In genomic region chr7:29139191-29139590, GRCh38 we compare ENCODE assay signal across 1 cellular context.
TF ChIP-seq lines count a peak whose summit lies in the region.

No MANE protein-coding gene starts in this region.

TF ChIP-seq in HCT116, 20 proteins besides CTCF, POLR2A, EP300 and RAD21:
- TF ChIP-seq EZH2phosphoT487 (IDR thresholded peaks at IDR 0.05; ENCODE audit: borderline replicate concordance) = no peak
- no peak for TF ChIP-seq ZNF274 (IDR thresholded peaks at IDR 0.05; ENCODE audit: low read depth, low read length)
- TF ChIP-seq POLR2AphosphoS5 (IDR thresholded peaks at IDR 0.05; ENCODE audit: low read depth, low read length) = no peak
- peak; percentile 44 for TF ChIP-seq FOSL1 (IDR thresholded peaks at IDR 0.05; ENCODE audit: low read depth)
- TF ChIP-seq CEBPB (IDR thresholded peaks at IDR 0.05; ENCODE audit: low read depth) = no peak
- no peak for TF ChIP-seq ZFX (IDR thresholded peaks at IDR 0.05)
- TF ChIP-seq MAX (IDR thresholded peaks at IDR 0.05) = no peak
- no peak for TF ChIP-seq EGR1 (IDR thresholded peaks at IDR 0.05; ENCODE audit: low read depth)
- no peak for TF ChIP-seq EZH2 (IDR thresholded peaks at IDR 0.05)
